Comparison of ENCODE assay signal across 1 cellular context in the genomic region with DNA sequence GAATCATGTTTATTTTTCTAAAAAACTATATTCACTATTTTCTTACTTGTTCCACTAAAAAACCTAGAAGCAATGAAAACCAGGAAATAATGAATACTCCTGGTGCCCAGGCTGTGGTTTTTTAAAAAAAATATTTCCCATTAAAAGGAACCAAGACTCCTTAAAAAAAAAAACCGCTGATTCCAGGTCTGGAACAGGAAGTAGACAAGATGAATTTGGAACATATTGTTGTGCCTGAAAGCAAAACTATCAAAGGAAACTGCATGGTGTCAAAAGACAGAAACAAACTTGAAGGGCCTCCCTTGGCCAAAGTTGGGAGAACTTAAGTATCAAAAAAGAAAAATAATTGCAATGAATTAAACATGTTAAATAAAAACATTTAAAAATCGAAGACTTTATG.
TF ChIP-seq lines count a peak whose summit lies in the region.

No MANE protein-coding gene starts in this region.

TF ChIP-seq in HepG2, 621 proteins besides CTCF, POLR2A, EP300 and RAD21 (continued from another document):
- TF ChIP-seq, protein P1, sequence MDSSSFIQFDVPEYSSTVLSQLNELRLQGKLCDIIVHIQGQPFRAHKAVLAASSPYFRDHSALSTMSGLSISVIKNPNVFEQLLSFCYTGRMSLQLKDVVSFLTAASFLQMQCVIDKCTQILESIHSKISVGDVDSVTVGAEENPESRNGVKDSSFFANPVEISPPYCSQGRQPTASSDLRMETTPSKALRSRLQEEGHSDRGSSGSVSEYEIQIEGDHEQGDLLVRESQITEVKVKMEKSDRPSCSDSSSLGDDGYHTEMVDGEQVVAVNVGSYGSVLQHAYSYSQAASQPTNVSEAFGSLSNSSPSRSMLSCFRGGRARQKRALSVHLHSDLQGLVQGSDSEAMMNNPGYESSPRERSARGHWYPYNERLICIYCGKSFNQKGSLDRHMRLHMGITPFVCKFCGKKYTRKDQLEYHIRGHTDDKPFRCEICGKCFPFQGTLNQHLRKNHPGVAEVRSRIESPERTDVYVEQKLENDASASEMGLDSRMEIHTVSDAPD (CRISPR knock-in tag; IDR thresholded peaks at IDR 0.05): no peak
- TF ChIP-seq ZNF276 (CRISPR knock-in tag; IDR thresholded peaks at IDR 0.05; ENCODE audit: low read depth) (no peak), TBP (CRISPR knock-in tag; IDR thresholded peaks at IDR 0.05) (no peak), ZNF766 (CRISPR knock-in tag; IDR thresholded peaks at IDR 0.05; ENCODE audit: borderline replicate concordance) (no peak), ZNF253 (CRISPR knock-in tag; IDR thresholded peaks at IDR 0.05; ENCODE audit: borderline replicate concordance) (no peak)
- TF ChIP-seq, protein P2, sequence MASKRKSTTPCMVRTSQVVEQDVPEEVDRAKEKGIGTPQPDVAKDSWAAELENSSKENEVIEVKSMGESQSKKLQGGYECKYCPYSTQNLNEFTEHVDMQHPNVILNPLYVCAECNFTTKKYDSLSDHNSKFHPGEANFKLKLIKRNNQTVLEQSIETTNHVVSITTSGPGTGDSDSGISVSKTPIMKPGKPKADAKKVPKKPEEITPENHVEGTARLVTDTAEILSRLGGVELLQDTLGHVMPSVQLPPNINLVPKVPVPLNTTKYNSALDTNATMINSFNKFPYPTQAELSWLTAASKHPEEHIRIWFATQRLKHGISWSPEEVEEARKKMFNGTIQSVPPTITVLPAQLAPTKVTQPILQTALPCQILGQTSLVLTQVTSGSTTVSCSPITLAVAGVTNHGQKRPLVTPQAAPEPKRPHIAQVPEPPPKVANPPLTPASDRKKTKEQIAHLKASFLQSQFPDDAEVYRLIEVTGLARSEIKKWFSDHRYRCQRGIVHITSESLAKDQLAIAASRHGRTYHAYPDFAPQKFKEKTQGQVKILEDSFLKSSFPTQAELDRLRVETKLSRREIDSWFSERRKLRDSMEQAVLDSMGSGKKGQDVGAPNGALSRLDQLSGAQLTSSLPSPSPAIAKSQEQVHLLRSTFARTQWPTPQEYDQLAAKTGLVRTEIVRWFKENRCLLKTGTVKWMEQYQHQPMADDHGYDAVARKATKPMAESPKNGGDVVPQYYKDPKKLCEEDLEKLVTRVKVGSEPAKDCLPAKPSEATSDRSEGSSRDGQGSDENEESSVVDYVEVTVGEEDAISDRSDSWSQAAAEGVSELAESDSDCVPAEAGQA (IDR thresholded peaks at IDR 0.05; ENCODE audit: low read depth): no peak
- TF ChIP-seq, protein P2 (CRISPR knock-in tag; IDR thresholded peaks at IDR 0.05; ENCODE audit: borderline replicate concordance): no peak
